Comparison of ENCODE assay signal across 7 cellular contexts in genomic region chr4:103410401-103410800, GRCh38.
"Had no signal": no experiment of that assay in that cellular context is flagged by ENCODE, and none has a peak within 500 bp of the region (broad histone marks: within the 10 kb centered on the region; RNA-seq: fewer than 3 reads in every experiment).

No MANE protein-coding gene starts in this region.

- H3K4me1 ChIP-seq: HAP-1 had no signal

- H3K4me3 ChIP-seq: GM23248, HAP-1, K562 had no signal

- ATAC-seq: K562 had no signal

- DNase-seq: GM23248, GOT3, H7, IMR-90 had no signal

- FAIRE-seq: HTR-8/SVneo, K562 had no signal

- H2AFZ ChIP-seq: GM23248 had no signal

- H3K36me3 ChIP-seq: HAP-1 had no signal

- H3K9me3 ChIP-seq: HAP-1 had no signal

- H3K27ac ChIP-seq: GM23248 had no signal

- H3K9ac ChIP-seq: GM23248 had no signal
